In the genomic region with DNA sequence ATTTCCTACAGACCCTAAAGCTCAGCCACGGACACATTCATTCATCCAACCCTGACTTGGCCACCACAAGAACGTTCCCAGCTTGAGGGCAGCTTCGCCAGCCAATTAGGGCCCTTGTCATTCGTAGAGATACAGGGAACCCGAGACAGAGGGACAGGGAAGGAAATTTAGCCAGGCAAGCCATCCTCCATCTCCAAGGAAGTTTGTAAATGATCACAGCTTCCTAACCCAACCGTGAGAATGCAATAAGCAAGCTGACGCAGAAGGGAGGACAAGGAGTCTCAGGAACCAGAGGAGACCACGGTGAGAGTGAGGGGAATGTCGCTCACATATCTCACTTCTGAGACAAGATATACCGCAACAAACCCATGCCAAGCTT, we compare ENCODE assay signal across 8 cellular contexts. TPM values are rescaled to one million over a fixed set of nuclear protein-coding genes. Genes with fewer than 3 reads are reported as not detected.
DNase-seq lines count a peak whose midpoint lies in the region; ATAC-seq and TF ChIP-seq lines count a peak whose summit lies in the region.

No MANE protein-coding gene starts in this region.

- H3K27me3 ChIP-seq in SJSA1 (replicated peaks) = no peaks in the 10 kb centered on the region
- H3K27me3 ChIP-seq in skeletal muscle satellite cell (ENCODE audit: control insufficient read depth, insufficient read depth, low read length) = no peaks in the 10 kb centered on the region

- peak overlapping the region; percentile 92 for H3K4me2 ChIP-seq in skeletal muscle satellite cell (ENCODE audit: low read length)

- H3K9ac ChIP-seq in skeletal muscle satellite cell (ENCODE audit: low read depth, low read length) = peak overlapping the region; percentile 97

- DNase-seq in GM12865 (ENCODE audit: low read depth) (no peak), SJSA1 (ENCODE audit: low read depth in 1 of 2, low spot score in 2 of 2) (peak in 1 of 2 experiments; percentile 49), fibroblast of the aortic adventitia (ENCODE audit: low read depth) (no peak), occipital lobe (lab: John Stamatoyannopoulos, UW) (no peak), CD1c-positive myeloid dendritic cell (ENCODE audit: extremely low spot score) (no peak), NCI-H1105 (lab: John Stamatoyannopoulos, UW) (no peak)

- H3K4me3 ChIP-seq in GM12865 (ENCODE audit: low read depth, low read length) (peak overlapping the region; percentile 55), SJSA1 (peak overlapping the region; percentile 89), fibroblast of the aortic adventitia (ENCODE audit: low read depth, low read length) (peak overlapping the region; percentile 96), skeletal muscle satellite cell (ENCODE audit: low read length) (peak overlapping the region; percentile 96)

- no peak for ATAC-seq in HG02678 (IDR thresholded peaks at IDR 0.05; ENCODE audit: unreplicated experiment)

- H3K27ac ChIP-seq in SJSA1 = peak overlapping the region; percentile 60

- H3K36me3 ChIP-seq in SJSA1 (peaks cover 48% of the 10 kb centered on the region), skeletal muscle satellite cell (ENCODE audit: insufficient read depth, low read length) (peaks cover 57% of the 10 kb centered on the region)

- no peaks in the 10 kb centered on the region for H3K9me3 ChIP-seq in SJSA1 (replicated peaks)
- no peaks in the 10 kb centered on the region for H3K9me3 ChIP-seq in skeletal muscle satellite cell (replicated peaks; ENCODE audit: low read length)

- H3K4me1 ChIP-seq in SJSA1 (replicated peaks) (peaks cover 50% of the 10 kb centered on the region), skeletal muscle satellite cell (ENCODE audit: control insufficient read depth, insufficient read depth, low read length) (peaks cover 47% of the 10 kb centered on the region)

- TF ChIP-seq CTCF in GM12865 (IDR thresholded peaks at IDR 0.05; ENCODE audit: insufficient read depth, low read depth, low read length, missing control alignments) (no peak), fibroblast of the aortic adventitia (IDR thresholded peaks at IDR 0.05; ENCODE audit: insufficient read depth, low read length) (no peak)

RNA-seq across cellular contexts. Expression of a gene that starts 1.4 kb away (rescaled TPM):
- 59.7 and 98.1 TPM in 2 replicates for total RNA-seq in SJSA1 (2014; rRNA removed; shearing (Covaris generic))
- 82.1 and 128 TPM in 2 replicates for total RNA-seq in fibroblast of the aortic adventitia (ENCODE audit: low replicate concordance)
- 117 and 131 TPM in 2 replicates for total RNA-seq in skeletal muscle satellite cell (2012; rRNA removed)
- 1.6 TPM for total RNA-seq in occipital lobe

Comparison
In these comparisons a context has a peak if more than half of its experiments do, and no peak if none do; other contexts are left out.
1. RNA of a gene that starts 1.4 kb away (total RNA-seq): 82.1 to 128 TPM in fibroblast of the aortic adventitia and 59.7 to 98.1 TPM in SJSA1; 1.6 TPM in occipital lobe (single experiment); every median in the first group is over 10 times any median in the second.
2. Peak in every context shown above with its lines, with median percentiles within 50 percentile points of each other: H3K4me3 ChIP-seq.